10 cellular contexts compared by ENCODE assay signal in genomic region chr6:127518212-127518709, GRCh38. TPM values are rescaled to one million over a fixed set of nuclear protein-coding genes. Genes with fewer than 3 reads are reported as not detected.
A peak's percentile ranks its signal among the peaks of the same experiment; 100 is the strongest.
DNase-seq lines count a peak whose midpoint lies in the region; ATAC-seq and TF ChIP-seq lines count a peak whose summit lies in the region.
"Had no signal": no experiment of that assay in that cellular context is flagged by ENCODE, and none has a peak within 500 bp of the region (broad histone marks: within the 10 kb centered on the region; RNA-seq: fewer than 3 reads in every experiment).

No MANE protein-coding gene starts in this region.

- H3K9ac ChIP-seq in H9 (ENCODE audit: extremely low read depth, insufficient read length, low read length) = peak overlapping the region; percentile 83

- POLR2A ChIA-PET in WTC11 (lab: Charles Lee) = interaction anchor here (1.3 kb wide), 1 partner anchor 35 kb away, joined by 7 read pairs; no protein-coding TSS in a partner anchor

- peak overlapping the region; percentile 81 to 95 for H3K4me3 Mint-ChIP-seq in H9
- peak overlapping the region; percentile 98 for H3K4me3 Mint-ChIP-seq in WTC11

- H2BK20ac ChIP-seq in H9 (ENCODE audit: low read depth, low read length, poor library complexity, severe bottlenecking) = no peak overlapping the region

- H3K36me3 ChIP-seq in upper lobe of left lung (no peaks in the 10 kb centered on the region), Peyer's patch (no peaks in the 10 kb centered on the region)
- H3K36me3 ChIP-seq: ovary had no signal

- no peak overlapping the region for H3K18ac ChIP-seq in H9 (ENCODE audit: insufficient read length, low read depth, low read length)

- no peak overlapping the region for H2BK120ac ChIP-seq in H9 (ENCODE audit: low read depth, low read length, poor library complexity, severe bottlenecking)

- H3K4me3 ChIP-seq in AG10803 (ENCODE audit: low read length) = peak overlapping the region; percentile 42
- H3K4me3 ChIP-seq in upper lobe of left lung = no peak overlapping the region
- H3K4me3 ChIP-seq in Peyer's patch = peak overlapping the region in 1 of 4 donors; percentile 4
- H3K4me3 ChIP-seq: ovary had no signal

- H3K23me2 ChIP-seq in H9 (ENCODE audit: insufficient read length, low read depth, low read length, poor library complexity, severe bottlenecking) = peaks cover 34% of the 10 kb centered on the region

- peak overlapping the region; percentile 11 for H2AFZ ChIP-seq in H9 (ENCODE audit: low read length)

- H3K56ac ChIP-seq in H9 (ENCODE audit: insufficient read length, low read depth, low read length) = no peak overlapping the region

- H3K4me1 ChIP-seq in H9 (ENCODE audit: insufficient read depth, low read length) (no peaks in the 10 kb centered on the region), upper lobe of left lung (peaks cover 21 to 44% (median 32%) of the 10 kb centered on the region in 4 donors), Peyer's patch (peaks cover 0 to 26% (median 3%) of the 10 kb centered on the region in 4 donors)

- H4K91ac ChIP-seq in H9 (ENCODE audit: insufficient read length, low read depth, low read length) = no peak overlapping the region

- H2BK12ac ChIP-seq in H9 (ENCODE audit: insufficient read length, low read depth, low read length) = no peak overlapping the region

- no peak overlapping the region for H2BK5ac ChIP-seq in H9 (ENCODE audit: insufficient read length, low read length)

- H3K27me3 Mint-ChIP-seq in H9 (ENCODE audit: low read depth) (peaks cover 36% of the 10 kb centered on the region), WTC11 (ENCODE audit: low read depth) (peaks cover 21% of the 10 kb centered on the region)

- no peaks in the 10 kb centered on the region for H3K9me3 ChIP-seq in H9 (ENCODE audit: control insufficient read depth, low read depth, low read length)
- H3K9me3 ChIP-seq in upper lobe of left lung = no peaks in the 10 kb centered on the region
- no peaks in the 10 kb centered on the region for H3K9me3 ChIP-seq in Peyer's patch
- H3K9me3 ChIP-seq: ovary had no signal

- no peak overlapping the region for H4K5ac ChIP-seq in H9 (ENCODE audit: insufficient read length, low read depth, low read length)

- no peaks in the 10 kb centered on the region for H3K79me2 ChIP-seq in H9 (ENCODE audit: insufficient read depth, low read length)

- no peak overlapping the region for H4K8ac ChIP-seq in H9 (replicated peaks; ENCODE audit: insufficient read length, low read depth, low read length)

- TF ChIP-seq EP300 in upper lobe of left lung (IDR thresholded peaks at IDR 0.05) = no peak

- H3K9me3 Mint-ChIP-seq in H9 (no peaks in the 10 kb centered on the region; a peak in 1 of 5 replicates), WTC11 (no peaks in the 10 kb centered on the region)

- no peaks in the 10 kb centered on the region for H4K20me1 ChIP-seq in H9 (ENCODE audit: control insufficient read depth, insufficient read depth, insufficient read length)

- no peak overlapping the region for H3T11ph ChIP-seq in H9 (ENCODE audit: low read length)

- ATAC-seq in WTC11 (no peak), upper lobe of left lung (ENCODE audit: low FRiP score in 2 of 2) (no peak), HG02610 (IDR thresholded peaks at IDR 0.05; ENCODE audit: unreplicated experiment) (no peak)

- H2BK15ac ChIP-seq in H9 (ENCODE audit: low read depth, low read length) = no peak overlapping the region

- no peaks in the 10 kb centered on the region for H3K79me1 ChIP-seq in H9 (ENCODE audit: insufficient read depth, low read depth, low read length, poor library complexity, severe bottlenecking)

- no peak for TF ChIP-seq POLR2A in upper lobe of left lung (IDR thresholded peaks at IDR 0.05)
- no peak for TF ChIP-seq POLR2A in Peyer's patch (IDR thresholded peaks at IDR 0.05)

- H2AK5ac ChIP-seq in H9 (ENCODE audit: insufficient read length, low read length) = no peak overlapping the region

- DNase-seq in AG10803 (ENCODE audit: low read depth) (no peak), H9 (no peak), WTC11 (ENCODE audit: low spot score) (no peak), iPS-NIHi11 (ENCODE audit: low spot score) (peak; percentile 13), upper lobe of left lung (no peak), GF-D8 (lab: John Stamatoyannopoulos, UW) (no peak), Peyer's patch (no peak)
- DNase-seq: ovary had no signal

- H3K23ac ChIP-seq in H9 (ENCODE audit: insufficient read length, low read depth, low read length) = no peak overlapping the region

- H3K14ac ChIP-seq in H9 (ENCODE audit: insufficient read depth, low read length) = no peak overlapping the region; the same call in 1 of the 2 replicates

- H3K4me2 ChIP-seq in H9 (ENCODE audit: insufficient read depth, insufficient read length, low read length) = peak overlapping the region; percentile 98

- H3K27ac Mint-ChIP-seq in H9 (peak overlapping the region; percentile 11 to 84 (median 37); a peak in 5 of 7 replicates), WTC11 (peak overlapping the region; percentile 85)

- CTCF ChIA-PET in WTC11 (lab: Charles Lee) = interaction anchor here (0.9 to 2.1 kb wide), 9 partner anchors 21 to 172 kb away, joined by 3 to 16 read pairs (median 6); partner anchors contain the start of gene KIAA0408

- H3K27me3 ChIP-seq in H9 (ENCODE audit: insufficient read depth, low read length) (no peaks in the 10 kb centered on the region), upper lobe of left lung (peaks cover 0 to 32% (median 15%) of the 10 kb centered on the region in 4 donors), Peyer's patch (peaks cover 0 to 8% of the 10 kb centered on the region in 2 donors)
- H3K27me3 ChIP-seq: ovary had no signal

- peaks cover 2 to 8% (median 7%) of the 10 kb centered on the region in 3 experiments for H3K36me3 Mint-ChIP-seq in H9 (ENCODE audit: insufficient read depth in 1 of 3, low read depth in 3 of 3)
- peaks cover 13% of the 10 kb centered on the region for H3K36me3 Mint-ChIP-seq in WTC11

- H3K4me1 Mint-ChIP-seq in H9 = peaks cover 37 to 41% of the 10 kb centered on the region in 2 experiments
- H3K4me1 Mint-ChIP-seq in WTC11 = peaks cover 37% of the 10 kb centered on the region

- H3K4ac ChIP-seq in H9 (ENCODE audit: low read depth, low read length) = no peak overlapping the region

- WGBS in H9 (ENCODE audit: extremely low coverage, insufficient read length, low lambda C conversion rate) = no CpG with 5 or more reads among the region's 10 CpGs
- WGBS in upper lobe of left lung, 2 donors = 17 to 19% methylated on average over 10 of the region's 10 CpGs

- peak overlapping the region; percentile 66 for H3K27ac ChIP-seq in H9 (ENCODE audit: insufficient read length, low read depth, low read length)
- no peak overlapping the region for H3K27ac ChIP-seq in upper lobe of left lung
- H3K27ac ChIP-seq in Peyer's patch = no peak overlapping the region
- H3K27ac ChIP-seq: ovary had no signal

- TF ChIP-seq CTCF in AG10803 (conservative IDR thresholded peaks at IDR 0.05; ENCODE audit: low read length) (no peak), H9 (conservative IDR thresholded peaks at IDR 0.05) (no peak), WTC11 (IDR thresholded peaks at IDR 0.05) (no peak), upper lobe of left lung (IDR thresholded peaks at IDR 0.05) (no peak), Peyer's patch (IDR thresholded peaks at IDR 0.05) (no peak)

TF ChIP-seq in WTC11, 78 proteins besides CTCF, POLR2A, EP300 and RAD21 (continues in another document):
- no peak for TF ChIP-seq TP53 (CRISPR knock-in tag; IDR thresholded peaks at IDR 0.05)
- TF ChIP-seq ZBTB43 (CRISPR knock-in tag; IDR thresholded peaks at IDR 0.05) = 0 out of 2 replicates have a peak, but pooled peaks have one; percentile 48
- TF ChIP-seq JAZF1 (CRISPR knock-in tag; IDR thresholded peaks at IDR 0.05) = no peak
- no peak for TF ChIP-seq ZNF512 (CRISPR knock-in tag; IDR thresholded peaks at IDR 0.05; ENCODE audit: borderline replicate concordance)
- TF ChIP-seq ZNF396 (CRISPR knock-in tag; IDR thresholded peaks at IDR 0.05; ENCODE audit: borderline replicate concordance) = no peak

RNA-seq across cellular contexts. Expression of gene C6orf58, which starts 58.7 kb away (rescaled TPM):
- total RNA-seq in H9 (2021) (not detected in 2 replicates), WTC11 (2021) (not detected in 3 replicates), upper lobe of left lung (not detected), Peyer's patch (not detected)
- total RNA-seq: T-helper 1 cell treated with Interleukin-12 subunit alpha and Interleukin-12 subunit beta and Interleukin-4 antibody, amounts not matched to agents 30 ng/mL and 1 ng/mL, for 36 hours had no signal

RNA-seq across cellular contexts. Expression of gene KIAA0408, which starts 59.1 kb away (rescaled TPM):
- total RNA-seq in H9 (2021) = 3.1 and 4.7 TPM in 2 replicates
- 7.5 to 12.2 TPM (median 9.1 TPM) in 3 replicates for total RNA-seq in WTC11 (2021)
- 10 to 100 TPM in 5 of 6 donors, 1 to 10 TPM in 1; 6.4 to 80.5 (median 32.2) TPM for total RNA-seq in upper lobe of left lung
- 1 to 10 TPM in 3 of 4 donors, under 1 TPM in 1; 0.53 to 5.0 (median 3.8) TPM for total RNA-seq in Peyer's patch
